ENCODE assay signal across 26 cellular contexts in genomic region chr6:133680994-133681393, GRCh38.
"Had no signal": no experiment of that assay in that cellular context is flagged by ENCODE, and none has a peak within 500 bp of the region (broad histone marks: within the 10 kb centered on the region; RNA-seq: fewer than 3 reads in every experiment).

No MANE protein-coding gene starts in this region.

- H3K36me3 ChIP-seq: brain microvascular endothelial cell, heart left ventricle, left ventricle myocardium inferior, ovary, thoracic aorta had no signal

- H3K4me1 ChIP-seq: heart left ventricle, left ventricle myocardium inferior had no signal

- FAIRE-seq: astrocyte, TTC549 had no signal

- H3K27me3 ChIP-seq: brain microvascular endothelial cell, heart left ventricle, ovary had no signal

- H3K4me3 ChIP-seq: heart left ventricle, left ventricle myocardium inferior, lung, mucosa of descending colon, ovary, skin epidermis, thoracic aorta had no signal

- DNase-seq: activated CD4-positive, alpha-beta T cell treated with anti-CD3 and anti-CD28 coated beads for 48 hours; activated CD4-positive, alpha-beta T cell treated with anti-CD3 and anti-CD28 coated beads, Interleukin-2, amount 50 U/mL, for 48 hours; activated CD8-positive, alpha-beta memory T cell treated with anti-CD3 and anti-CD28 coated beads for 24 hours; activated effector memory CD4-positive, alpha-beta T cell treated with anti-CD3 and anti-CD28 coated beads, Interleukin-2, amount 50 U/mL, for 16 hours; activated naive CD4-positive, alpha-beta T cell treated with anti-CD3 and anti-CD28 coated beads for 36 hours; amniotic stem cell; brain microvascular endothelial cell; caudate nucleus; cortex of kidney; foreskin fibroblast; heart left ventricle; hypothalamus; islet precursor cell; left ventricle myocardium inferior; mucosa of descending colon; ovary; retina; stimulated activated CD4-positive, alpha-beta T cell treated with anti-CD3 and anti-CD28 coated beads, Interleukin-12 subunit alpha, Interleukin-12 subunit beta, amount 100 ng/mL, for 4 hours; stimulated activated CD4-positive, alpha-beta T cell treated with anti-CD3 and anti-CD28 coated beads, Interleukin-4, amount 100 ng/mL, for 1 hour; T-helper 9 cell had no signal

- H3K9me3 ChIP-seq: heart left ventricle, left ventricle myocardium inferior, mucosa of descending colon, ovary, thoracic aorta had no signal

- H3K27ac ChIP-seq: brain microvascular endothelial cell, heart left ventricle, left ventricle myocardium inferior, ovary, skin epidermis, thoracic aorta, VCaP had no signal
